8 cellular contexts compared by ENCODE assay signal in the genomic region with DNA sequence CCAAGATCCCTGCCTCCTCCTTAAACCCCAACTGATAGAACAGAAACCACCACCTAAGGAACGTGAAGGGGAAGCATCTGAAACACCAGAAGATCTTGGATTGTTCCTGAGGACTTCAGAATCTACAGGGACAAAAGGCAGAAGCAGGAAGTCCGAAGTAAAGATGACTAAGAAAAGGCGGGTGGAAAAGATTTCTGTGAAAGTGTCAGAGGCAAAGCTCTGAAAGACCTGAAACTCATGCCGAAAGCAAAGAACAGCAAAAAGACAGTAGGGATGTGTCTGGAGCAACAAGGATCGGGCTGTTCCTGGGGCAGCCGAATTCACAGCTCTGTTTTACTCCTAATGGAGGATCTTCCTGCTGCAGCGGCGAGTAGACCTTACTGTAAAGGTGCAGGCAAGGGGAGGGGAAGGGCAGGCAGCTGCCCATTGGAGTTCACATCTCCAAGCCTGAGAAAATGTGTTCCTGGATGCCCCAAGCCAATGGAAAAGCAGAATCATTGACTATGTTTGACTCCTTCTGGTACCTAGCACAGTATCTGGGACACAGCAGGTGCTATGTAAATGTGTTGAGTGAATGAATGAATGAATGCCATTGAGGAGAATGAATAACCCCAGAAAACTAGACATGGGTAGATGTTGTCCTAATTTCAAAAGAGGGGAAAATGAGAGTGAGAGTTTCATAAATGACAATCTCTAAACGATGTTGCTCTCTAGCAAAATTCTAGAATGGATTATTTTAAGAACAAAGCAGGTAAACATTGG. TPM values are rescaled to one million over a fixed set of nuclear protein-coding genes. Genes with fewer than 3 reads are reported as not detected.
DNase-seq lines count a peak whose midpoint lies in the region; ATAC-seq and TF ChIP-seq lines count a peak whose summit lies in the region.

No MANE protein-coding gene starts in this region.

- no peak for TF ChIP-seq CTCF in retinal pigment epithelial cell (conservative IDR thresholded peaks at IDR 0.05; ENCODE audit: low read depth, low read length)

- peaks cover 46% of the 10 kb centered on the region for H3K4me1 Mint-ChIP-seq in activated T-helper 1 cell treated with anti-CD3 and anti-CD28 coated beads, Interleukin-12 subunit alpha, Interleukin-12 subunit beta, Interleukin-2, Interleukin-4 antibody, amounts not matched to agents 30 ng/mL and 10 ng/mL and 1 ng/mL, durations not matched to agents 14 hours and 24 hours and 36 hours (ENCODE audit: low read depth)

- H3K4me3 ChIP-seq in HUES48 (ENCODE audit: low read depth, low read length) = peak overlapping the region; percentile 64
- H3K4me3 ChIP-seq in right cardiac atrium (ENCODE audit: low read length) = peak overlapping the region; percentile 79
- peak overlapping the region; percentile 81 for H3K4me3 ChIP-seq in retinal pigment epithelial cell (ENCODE audit: low read length)

- no peaks in the 10 kb centered on the region for H3K9me3 ChIP-seq in HUES48 (ENCODE audit: control insufficient read depth, insufficient read depth, low read length)
- no peaks in the 10 kb centered on the region for H3K9me3 ChIP-seq in right cardiac atrium (ENCODE audit: control insufficient read depth, low read length)

- peaks cover 21% of the 10 kb centered on the region for H3K27me3 Mint-ChIP-seq in activated T-helper 1 cell treated with anti-CD3 and anti-CD28 coated beads, Interleukin-12 subunit alpha, Interleukin-12 subunit beta, Interleukin-2, Interleukin-4 antibody, amounts not matched to agents 30 ng/mL and 10 ng/mL and 1 ng/mL, durations not matched to agents 14 hours and 24 hours and 36 hours (ENCODE audit: insufficient read depth)

- peak overlapping the region; percentile 71 for H3K27ac ChIP-seq in HUES48 (ENCODE audit: low read depth, low read length)
- H3K27ac ChIP-seq in right cardiac atrium (ENCODE audit: low read length) = peak overlapping the region; percentile 81

- DNase-seq in NCI-H1092 treated with DMSO at 0.1 percent for 48 hours (lab: John Stamatoyannopoulos, UW) = peak; percentile 45
- DNase-seq in NCI-H1092 (lab: John Stamatoyannopoulos, UW) = no peak
- DNase-seq in activated T-helper 1 cell treated with anti-CD3 and anti-CD28 coated beads, Interleukin-12 subunit alpha, Interleukin-12 subunit beta, Interleukin-2, Interleukin-4 antibody, amounts not matched to agents 30 ng/mL and 10 ng/mL and 1 ng/mL, durations not matched to agents 14 hours and 24 hours and 36 hours (ENCODE audit: low spot score) = no peak
- DNase-seq in right cardiac atrium = no peak
- DNase-seq in retinal pigment epithelial cell (ENCODE audit: low read depth) = no peak
- no peak for DNase-seq in stimulated activated CD4-positive, alpha-beta T cell treated with anti-CD3 and anti-CD28 coated beads, Interleukin-15, amount 100 ng/mL, for 24 hours
- no peak for DNase-seq in activated CD4-positive, CD25-positive, alpha-beta regulatory T cell (lab: John Stamatoyannopoulos, UW)

- peak overlapping the region; percentile 70 for H3K9ac ChIP-seq in HUES48 (ENCODE audit: low read depth, low read length)

- H3K36me3 ChIP-seq in HUES48 (ENCODE audit: control insufficient read depth, insufficient read depth, low read length) = no peaks in the 10 kb centered on the region

- intact Hi-C loops in activated T-helper 1 cell treated with anti-CD3 and anti-CD28 coated beads, Interleukin-12 subunit alpha, Interleukin-12 subunit beta, Interleukin-2, Interleukin-4 antibody, amounts not matched to agents 30 ng/mL and 10 ng/mL and 1 ng/mL, durations not matched to agents 14 hours and 24 hours and 36 hours (cut with micrococcal nuclease) = loop anchor here (1.0 to 5.0 kb wide), 9 partner anchors 25 to 509 kb away; a partner anchor contains a TSS
- intact Hi-C loops in right cardiac atrium (cut with DNase I) = no loop called here

- 6% methylated on average over 9 of the region's 9 CpGs for WGBS in right cardiac atrium

- H3K27me3 ChIP-seq in HUES48 (ENCODE audit: control insufficient read depth, insufficient read depth, low read length) (no peaks in the 10 kb centered on the region), right cardiac atrium (ENCODE audit: control insufficient read depth, insufficient read depth) (no peaks in the 10 kb centered on the region)

- peaks cover 8% of the 10 kb centered on the region for H3K4me1 ChIP-seq in HUES48 (ENCODE audit: control insufficient read depth, insufficient read depth, low read length)
- H3K4me1 ChIP-seq in right cardiac atrium (ENCODE audit: control insufficient read depth, insufficient read depth, low read length) = peaks cover 6% of the 10 kb centered on the region

- H3K36me3 Mint-ChIP-seq in activated T-helper 1 cell treated with anti-CD3 and anti-CD28 coated beads, Interleukin-12 subunit alpha, Interleukin-12 subunit beta, Interleukin-2, Interleukin-4 antibody, amounts not matched to agents 30 ng/mL and 10 ng/mL and 1 ng/mL, durations not matched to agents 14 hours and 24 hours and 36 hours (ENCODE audit: low read depth) = no peaks in the 10 kb centered on the region

- H3K9me3 Mint-ChIP-seq in activated T-helper 1 cell treated with anti-CD3 and anti-CD28 coated beads, Interleukin-12 subunit alpha, Interleukin-12 subunit beta, Interleukin-2, Interleukin-4 antibody, amounts not matched to agents 30 ng/mL and 10 ng/mL and 1 ng/mL, durations not matched to agents 14 hours and 24 hours and 36 hours = no peaks in the 10 kb centered on the region

- peak overlapping the region; percentile 94 for H3K4me3 Mint-ChIP-seq in activated T-helper 1 cell treated with anti-CD3 and anti-CD28 coated beads, Interleukin-12 subunit alpha, Interleukin-12 subunit beta, Interleukin-2, Interleukin-4 antibody, amounts not matched to agents 30 ng/mL and 10 ng/mL and 1 ng/mL, durations not matched to agents 14 hours and 24 hours and 36 hours

- ATAC-seq in right cardiac atrium = peak in 1 of 2 donors; percentile 10

- peak overlapping the region; percentile 92 for H3K27ac Mint-ChIP-seq in activated T-helper 1 cell treated with anti-CD3 and anti-CD28 coated beads, Interleukin-12 subunit alpha, Interleukin-12 subunit beta, Interleukin-2, Interleukin-4 antibody, amounts not matched to agents 30 ng/mL and 10 ng/mL and 1 ng/mL, durations not matched to agents 14 hours and 24 hours and 36 hours

RNA-seq across cellular contexts. Expression of a gene that starts 40.4 kb away (rescaled TPM):
- total RNA-seq in activated T-helper 1 cell treated with anti-CD3 and anti-CD28 coated beads, Interleukin-12 subunit alpha, Interleukin-12 subunit beta, Interleukin-2, Interleukin-4 antibody, amounts not matched to agents 30 ng/mL and 10 ng/mL and 1 ng/mL, durations not matched to agents 14 hours and 24 hours and 36 hours = 132 and 142 TPM in 2 replicates
- total RNA-seq in right cardiac atrium = 10 to 100 TPM; 33.0 to 69.2 (median 46.3) TPM
- 24.4 TPM for polyA plus RNA-seq in right cardiac atrium
